ENCODE assay signal across 1 cellular context in genomic region chr12:12563529-12563928, GRCh38.
TF ChIP-seq lines count a peak whose summit lies in the region.

No MANE protein-coding gene starts in this region.

TF ChIP-seq in GM23338, 12 proteins besides CTCF, POLR2A, EP300 and RAD21 (continued from another document):
- TF ChIP-seq ETS1 (IDR thresholded peaks at IDR 0.05): no peak
- TF ChIP-seq REST (IDR thresholded peaks at IDR 0.05; ENCODE audit: unreplicated experiment): no peak
- TF ChIP-seq JUNB (IDR thresholded peaks at IDR 0.05; ENCODE audit: unreplicated experiment): no peak
- no peak for TF ChIP-seq CREB1 (CRISPR knock-in tag; IDR thresholded peaks at IDR 0.05; ENCODE audit: low read depth)
- no peak for TF ChIP-seq EZH2phosphoT487 (IDR thresholded peaks at IDR 0.05; ENCODE audit: unreplicated experiment)
